Comparison of ENCODE assay signal across 8 cellular contexts in genomic region chr11:64776425-64776824, GRCh38. TPM values are rescaled to one million over a fixed set of nuclear protein-coding genes. Genes with fewer than 3 reads are reported as not detected.
DNase-seq lines count a peak whose midpoint lies in the region; TF ChIP-seq lines count a peak whose summit lies in the region.

No MANE protein-coding gene starts in this region.

- peak overlapping the region in 3 of 59 donors; percentile 9 to 85 (median 82) for H3K27ac ChIP-seq in dorsolateral prefrontal cortex
- no peak overlapping the region for H3K27ac ChIP-seq in neural cell (ENCODE audit: low read length)

- peak overlapping the region; percentile 95 for H3K4me3 ChIP-seq in MG63
- peak overlapping the region in 53 of 59 donors; percentile 66 to 98 (median 89) for H3K4me3 ChIP-seq in dorsolateral prefrontal cortex
- peak overlapping the region; percentile 80 for H3K4me3 ChIP-seq in neural cell (ENCODE audit: low read length)

- H3K9me3 ChIP-seq in MG63, result no peaks in the 10 kb centered on the region
- H3K9me3 ChIP-seq in neural cell (ENCODE audit: low read length), result no peaks in the 10 kb centered on the region

- DNase-seq in CD14-positive monocyte (ENCODE audit: low spot score), result no peak
- DNase-seq in MG63, result no peak
- DNase-seq in dorsolateral prefrontal cortex, result no peak
- no peak for DNase-seq in KG1 (lab: John Stamatoyannopoulos, UW)
- no peak for DNase-seq in GM10266 (ENCODE audit: extremely low spot score)
- DNase-seq in HEK293T (ENCODE audit: extremely low spot score), result no peak
- DNase-seq in NCI-H510A treated with DMSO at 0.1 percent for 48 hours (lab: John Stamatoyannopoulos, UW), result no peak

- H3K27me3 ChIP-seq in MG63 (no peaks in the 10 kb centered on the region), dorsolateral prefrontal cortex (no peaks in the 10 kb centered on the region), neural cell (ENCODE audit: insufficient read depth, low read depth, low read length) (no peaks in the 10 kb centered on the region)

- H3K36me3 Mint-ChIP-seq in CD14-positive monocyte, result peaks cover 60% of the 10 kb centered on the region in 2 donors

- POLR2A ChIA-PET in HEK293T (lab: Yijun Ruan, JAX), result interaction anchor here (0.9 to 1.6 kb wide), 3 partner anchors 13 to 29 kb away, joined by 3 to 5 read pairs (median 3); no protein-coding TSS in a partner anchor

- no peak for TF ChIP-seq RAD21 in neural cell (conservative IDR thresholded peaks at IDR 0.05)

- peaks cover 7% of the 10 kb centered on the region for H3F3A ChIP-seq in neural cell (ENCODE audit: insufficient read depth, low read length, poor library complexity, severe bottlenecking)

- peak overlapping the region; percentile 91 for H3K4me2 ChIP-seq in neural cell (ENCODE audit: low read length)

- no peaks in the 10 kb centered on the region for H3K9me3 Mint-ChIP-seq in CD14-positive monocyte

- H3K9ac ChIP-seq in neural cell (ENCODE audit: low read length), result peak overlapping the region; percentile 73

- peaks cover 63% of the 10 kb centered on the region for H3K79me2 ChIP-seq in neural cell (replicated peaks; ENCODE audit: insufficient read depth, low read length)

- H3K9me2 ChIP-seq in neural cell (ENCODE audit: insufficient read depth, low read length), result no peaks in the 10 kb centered on the region

- H3K36me3 ChIP-seq in MG63, result peaks cover 61% of the 10 kb centered on the region
- peaks cover 20% of the 10 kb centered on the region for H3K36me3 ChIP-seq in neural cell (ENCODE audit: insufficient read depth, low read length)

- no peak for TF ChIP-seq EP300 in neural cell (conservative IDR thresholded peaks at IDR 0.05; ENCODE audit: poor library complexity, severe bottlenecking)

- peaks cover 66% of the 10 kb centered on the region for H3K4me1 Mint-ChIP-seq in CD14-positive monocyte

- peaks cover 44% of the 10 kb centered on the region for H4K20me1 ChIP-seq in neural cell (ENCODE audit: insufficient read depth)

- peak overlapping the region; percentile 90 to 92 for H3K4me3 Mint-ChIP-seq in CD14-positive monocyte

- no peak for TF ChIP-seq CTCF in CD14-positive monocyte (IDR thresholded peaks at IDR 0.05)
- TF ChIP-seq CTCF in dorsolateral prefrontal cortex (IDR thresholded peaks at IDR 0.05 in 54 of 56, conservative IDR thresholded peaks at IDR 0.05 in 2 of 56; ENCODE audit: low read depth in 1 of 56, partially characterized antibody in 56 of 56), result no peak
- TF ChIP-seq CTCF in neural cell (IDR thresholded peaks at IDR 0.05; ENCODE audit: poor library complexity, severe bottlenecking), result no peak
- no peak for TF ChIP-seq CTCF in GM10266 (IDR thresholded peaks at IDR 0.05; ENCODE audit: control insufficient read depth, insufficient read depth, low read depth, missing control alignments)

- H3K27me3 Mint-ChIP-seq in CD14-positive monocyte (ENCODE audit: low read depth in 3 of 3), result no peaks in the 10 kb centered on the region

- intact Hi-C loops in CD14-positive monocyte (cut with micrococcal nuclease), result no loop called here
- intact Hi-C loops in dorsolateral prefrontal cortex (cut with DNase I), result loop anchor here in 1 of 2 donors (2.0 kb wide), 1 partner anchor 26 kb away; the partner anchor contains the start of gene MAP4K2

- H2AFZ ChIP-seq in neural cell (ENCODE audit: low read depth, low read length), result no peak overlapping the region

- H3K27ac Mint-ChIP-seq in CD14-positive monocyte, result peak overlapping the region in 3 of 7 donors; percentile 25 to 90 (median 82)

- CTCF ChIA-PET in HEK293T (lab: Yijun Ruan, JAX), result interaction anchor here (0.9 kb wide), 1 partner anchor 16 kb away, joined by 4 read pairs; the partner anchor contains the start of gene PYGM

TF ChIP-seq in neural cell, 6 proteins besides CTCF, POLR2A, EP300 and RAD21 (continues in another document):
- TF ChIP-seq TAF1 (IDR thresholded peaks at IDR 0.05; ENCODE audit: low read depth) (no peak), MXI1 (conservative IDR thresholded peaks at IDR 0.05; ENCODE audit: poor library complexity, severe bottlenecking) (no peak), POLR2AphosphoS5 (IDR thresholded peaks at IDR 0.05) (no peak)
- TF ChIP-seq, protein P1, sequence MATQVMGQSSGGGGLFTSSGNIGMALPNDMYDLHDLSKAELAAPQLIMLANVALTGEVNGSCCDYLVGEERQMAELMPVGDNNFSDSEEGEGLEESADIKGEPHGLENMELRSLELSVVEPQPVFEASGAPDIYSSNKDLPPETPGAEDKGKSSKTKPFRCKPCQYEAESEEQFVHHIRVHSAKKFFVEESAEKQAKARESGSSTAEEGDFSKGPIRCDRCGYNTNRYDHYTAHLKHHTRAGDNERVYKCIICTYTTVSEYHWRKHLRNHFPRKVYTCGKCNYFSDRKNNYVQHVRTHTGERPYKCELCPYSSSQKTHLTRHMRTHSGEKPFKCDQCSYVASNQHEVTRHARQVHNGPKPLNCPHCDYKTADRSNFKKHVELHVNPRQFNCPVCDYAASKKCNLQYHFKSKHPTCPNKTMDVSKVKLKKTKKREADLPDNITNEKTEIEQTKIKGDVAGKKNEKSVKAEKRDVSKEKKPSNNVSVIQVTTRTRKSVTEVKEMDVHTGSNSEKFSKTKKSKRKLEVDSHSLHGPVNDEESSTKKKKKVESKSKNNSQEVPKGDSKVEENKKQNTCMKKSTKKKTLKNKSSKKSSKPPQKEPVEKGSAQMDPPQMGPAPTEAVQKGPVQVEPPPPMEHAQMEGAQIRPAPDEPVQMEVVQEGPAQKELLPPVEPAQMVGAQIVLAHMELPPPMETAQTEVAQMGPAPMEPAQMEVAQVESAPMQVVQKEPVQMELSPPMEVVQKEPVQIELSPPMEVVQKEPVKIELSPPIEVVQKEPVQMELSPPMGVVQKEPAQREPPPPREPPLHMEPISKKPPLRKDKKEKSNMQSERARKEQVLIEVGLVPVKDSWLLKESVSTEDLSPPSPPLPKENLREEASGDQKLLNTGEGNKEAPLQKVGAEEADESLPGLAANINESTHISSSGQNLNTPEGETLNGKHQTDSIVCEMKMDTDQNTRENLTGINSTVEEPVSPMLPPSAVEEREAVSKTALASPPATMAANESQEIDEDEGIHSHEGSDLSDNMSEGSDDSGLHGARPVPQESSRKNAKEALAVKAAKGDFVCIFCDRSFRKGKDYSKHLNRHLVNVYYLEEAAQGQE (IDR thresholded peaks at IDR 0.05; ENCODE audit: borderline replicate concordance), result no peak

TF ChIP-seq in HEK293T, 16 proteins besides CTCF, POLR2A, EP300 and RAD21:
- TF ChIP-seq NFRKB (IDR thresholded peaks at IDR 0.05) (no peak), LEF1 (IDR thresholded peaks at IDR 0.05; ENCODE audit: borderline replicate concordance) (no peak), L3MBTL2 (conservative IDR thresholded peaks at IDR 0.05) (no peak), ZNF384 (IDR thresholded peaks at IDR 0.05) (no peak), TARDBP (IDR thresholded peaks at IDR 0.05) (no peak), FOXA1 (IDR thresholded peaks at IDR 0.05) (no peak), ELF4 (IDR thresholded peaks at IDR 0.05) (no peak), SUZ12 (IDR thresholded peaks at IDR 0.05) (no peak), ARNT (IDR thresholded peaks at IDR 0.05) (no peak), BHLHE40 (IDR thresholded peaks at IDR 0.05; ENCODE audit: borderline replicate concordance) (no peak), HDGF (IDR thresholded peaks at IDR 0.05; ENCODE audit: borderline replicate concordance) (no peak)
- TF ChIP-seq, protein P2, sequence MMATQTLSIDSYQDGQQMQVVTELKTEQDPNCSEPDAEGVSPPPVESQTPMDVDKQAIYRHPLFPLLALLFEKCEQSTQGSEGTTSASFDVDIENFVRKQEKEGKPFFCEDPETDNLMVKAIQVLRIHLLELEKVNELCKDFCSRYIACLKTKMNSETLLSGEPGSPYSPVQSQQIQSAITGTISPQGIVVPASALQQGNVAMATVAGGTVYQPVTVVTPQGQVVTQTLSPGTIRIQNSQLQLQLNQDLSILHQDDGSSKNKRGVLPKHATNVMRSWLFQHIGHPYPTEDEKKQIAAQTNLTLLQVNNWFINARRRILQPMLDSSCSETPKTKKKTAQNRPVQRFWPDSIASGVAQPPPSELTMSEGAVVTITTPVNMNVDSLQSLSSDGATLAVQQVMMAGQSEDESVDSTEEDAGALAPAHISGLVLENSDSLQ (IDR thresholded peaks at IDR 0.05), result no peak

RNA-seq across cellular contexts. Expression of gene SF1, which starts 1.9 kb away (rescaled TPM):
- polyA plus RNA-seq in CD14-positive monocyte, result 10 to 100 TPM; 31.6 to 47.7 TPM
- 70.1 and 72.2 TPM in 2 replicates for total RNA-seq in MG63 (2014; rRNA removed; shearing (Covaris generic); ENCODE audit: low replicate concordance)
- total RNA-seq in dorsolateral prefrontal cortex, result 100 to 1,000 TPM; 198 to 357 (median 281) TPM
- polyA plus RNA-seq in neural cell, result 53.2 and 72.7 TPM in 2 replicates
- 120 and 150 TPM in 2 replicates for polyA minus RNA-seq in neural cell

RNA-seq across cellular contexts. Expression of gene PYGM, which starts 16.7 kb away (rescaled TPM):
- polyA plus RNA-seq in CD14-positive monocyte, result under 1 TPM in 1 of 2 donors, not detected in 1; 0.05 TPM
- not detected in 2 replicates for total RNA-seq in MG63 (2014; rRNA removed; shearing (Covaris generic); ENCODE audit: low replicate concordance)
- 10 to 100 TPM in 111 of 120 experiments, 1 to 10 TPM in 9; 4.6 to 94.1 (median 19.4) TPM for total RNA-seq in dorsolateral prefrontal cortex
- polyA plus RNA-seq in neural cell, result 0.14 and 0.43 TPM in 2 replicates
- polyA minus RNA-seq in neural cell, result 0.58 TPM in 1 of 2 replicates, not detected in the other

RNA-seq across cellular contexts. Expression of gene MAP4K2, which starts 26.6 kb away (rescaled TPM):
- polyA plus RNA-seq in CD14-positive monocyte (10 to 100 TPM in 1 of 2 donors, 1 to 10 TPM in 1; 9.9 to 12.6 TPM), neural cell (12.4 and 13.2 TPM in 2 replicates)
- 6.2 and 14.8 TPM in 2 replicates for total RNA-seq in MG63 (2014; rRNA removed; shearing (Covaris generic); ENCODE audit: low replicate concordance)
- 10 to 100 TPM; 26.4 to 59.7 (median 38.5) TPM for total RNA-seq in dorsolateral prefrontal cortex
- polyA minus RNA-seq in neural cell, result 9.5 and 9.7 TPM in 2 replicates

RNA-seq across cellular contexts. Expression of gene RASGRP2, which starts 32.5 kb away (rescaled TPM):
- polyA plus RNA-seq in CD14-positive monocyte, result 10 to 100 TPM; 67.6 to 68.8 TPM
- total RNA-seq in MG63 (2014; rRNA removed; shearing (Covaris generic); ENCODE audit: low replicate concordance), result not detected in 2 replicates
- 10 to 100 TPM; 15.2 to 58.6 (median 32.8) TPM for total RNA-seq in dorsolateral prefrontal cortex
- polyA plus RNA-seq in neural cell, result 4.5 and 13.9 TPM in 2 replicates
- polyA minus RNA-seq in neural cell, result 2.9 and 4.4 TPM in 2 replicates

RNA-seq across cellular contexts. Expression of gene MEN1, which starts 33.9 kb away (rescaled TPM):
- polyA plus RNA-seq in CD14-positive monocyte (10 to 100 TPM in 1 of 2 donors, 1 to 10 TPM in 1; 9.4 to 10.0 TPM), neural cell (16.8 and 20.2 TPM in 2 replicates)
- 9.2 and 13.3 TPM in 2 replicates for total RNA-seq in MG63 (2014; rRNA removed; shearing (Covaris generic); ENCODE audit: low replicate concordance)
- 10 to 100 TPM; 21.1 to 40.5 (median 28.6) TPM for total RNA-seq in dorsolateral prefrontal cortex
- polyA minus RNA-seq in neural cell, result 23.0 and 32.6 TPM in 2 replicates
